ENCODE assay signal across 1 cellular context in genomic region chr5:132961887-132962286, GRCh38.
A peak's percentile ranks its signal among the peaks of the same experiment; 100 is the strongest.
TF ChIP-seq lines count a peak whose summit lies in the region.

No MANE protein-coding gene starts in this region.

TF ChIP-seq in K562, 482 proteins besides CTCF, POLR2A, EP300 and RAD21 (continued from another document):
- 0 out of 2 replicates have a peak, but pooled peaks have one; percentile 61 for TF ChIP-seq AFF4 (CRISPR knock-in tag; IDR thresholded peaks at IDR 0.05)
